In the genomic region with DNA sequence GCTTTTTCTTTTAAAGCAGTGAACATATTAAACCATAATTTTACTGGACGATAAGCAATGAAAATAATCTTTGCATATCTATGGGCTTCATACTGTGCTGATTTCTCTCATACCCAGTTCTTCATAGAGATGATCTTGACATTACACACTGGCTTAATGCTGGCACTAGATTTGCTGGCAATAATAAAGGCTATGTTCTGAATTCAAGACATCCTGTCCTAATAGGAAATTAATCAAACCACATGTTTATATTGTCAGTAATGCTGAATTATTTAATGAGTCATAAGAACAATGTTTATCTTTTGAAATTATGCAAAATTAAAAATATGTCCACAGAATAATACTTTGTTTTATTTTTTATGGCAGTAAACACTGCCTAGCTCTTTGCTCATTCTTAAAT, we compare ENCODE assay signal across 23 cellular contexts.
A peak's percentile ranks its signal among the peaks of the same experiment; 100 is the strongest.
DNase-seq lines count a peak whose midpoint lies in the region; ATAC-seq, FAIRE-seq and TF ChIP-seq lines count a peak whose summit lies in the region.
"Had no signal": no experiment of that assay in that cellular context is flagged by ENCODE, and none has a peak within 500 bp of the region (broad histone marks: within the 10 kb centered on the region; RNA-seq: fewer than 3 reads in every experiment).

No MANE protein-coding gene starts in this region.

- FAIRE-seq in A549 (lab: Jason Lieb, UNC) (no peak), endothelial cell of umbilical vein (lab: Jason Lieb, UNC) (peak; percentile 28)
- FAIRE-seq: GM12892, GM18507, H54, HepG2 had no signal

- no peak overlapping the region for H3K27ac Mint-ChIP-seq in effector memory CD8-positive, alpha-beta T cell
- H3K27ac Mint-ChIP-seq: CD4-positive, alpha-beta T cell; GM23338; HFFc6; IgD-negative memory B cell had no signal

- ATAC-seq in A549 (no peak), PC-3 (peak; percentile 61), gastroesophageal sphincter (peak; percentile 34), upper lobe of right lung (no peak), HG03520 (IDR thresholded peaks at IDR 0.05; ENCODE audit: unreplicated experiment) (no peak)
- ATAC-seq in effector memory CD8-positive, alpha-beta T cell (replicated peaks), result no peak
- ATAC-seq: GM23338, HCT116, HepG2 had no signal

- H3K27ac ChIP-seq in A549 (no peak overlapping the region), PC-3 (ENCODE audit: low read length) (no peak overlapping the region), endothelial cell of umbilical vein (ENCODE audit: insufficient read depth, low read depth, low read length) (no peak overlapping the region), gastroesophageal sphincter (no peak overlapping the region), upper lobe of right lung (no peak overlapping the region)
- H3K27ac ChIP-seq: C4-2B had no signal

- H2AFZ ChIP-seq in PC-3 (ENCODE audit: low read length) (no peak overlapping the region), endothelial cell of umbilical vein (ENCODE audit: low read depth, low read length) (no peak overlapping the region)
- H2AFZ ChIP-seq: GM23338 had no signal

- H3K36me3 Mint-ChIP-seq in effector memory CD8-positive, alpha-beta T cell (ENCODE audit: insufficient read depth), result no peaks in the 10 kb centered on the region
- H3K36me3 Mint-ChIP-seq: IgD-negative memory B cell had no signal

- H3K9me2 ChIP-seq in PC-3 (replicated peaks; ENCODE audit: low read length), result no peaks in the 10 kb centered on the region

- POLR2A ChIA-PET in A549 (lab: Yijun Ruan, JAX), result no interaction called here
- POLR2A ChIA-PET in PC-3 (lab: Charles Lee; ENCODE audit: unreplicated experiment), result no interaction called here
- POLR2A ChIA-PET in endothelial cell of umbilical vein (lab: Charles Lee), result no interaction called here

- peaks cover 4 to 14% of the 10 kb centered on the region in 2 donors for H3K9me3 Mint-ChIP-seq in effector memory CD8-positive, alpha-beta T cell
- H3K9me3 Mint-ChIP-seq: GM23338, HFFc6 had no signal

- 0 out of 3 replicates have a peak, but pooled peaks cover 6% of the 10 kb centered on the region for H3K4me1 ChIP-seq in A549
- peaks cover 28% of the 10 kb centered on the region for H3K4me1 ChIP-seq in PC-3 (ENCODE audit: insufficient read depth, low read length)
- no peaks in the 10 kb centered on the region for H3K4me1 ChIP-seq in endothelial cell of umbilical vein (ENCODE audit: control insufficient read depth, extremely low read depth, insufficient read depth, low read length)
- peaks cover 0 to 41% (median 4%) of the 10 kb centered on the region in 3 donors for H3K4me1 ChIP-seq in gastroesophageal sphincter
- H3K4me1 ChIP-seq in upper lobe of right lung, result no peaks in the 10 kb centered on the region

- dilution Hi-C loops in endothelial cell of umbilical vein (cut with MboI; ENCODE audit: extremely low pct_ligation_motif_present, low sequenced_read_pairs), result no loop called here

- H4K20me1 ChIP-seq in PC-3 (ENCODE audit: low read length), result no peaks in the 10 kb centered on the region
- no peaks in the 10 kb centered on the region for H4K20me1 ChIP-seq in endothelial cell of umbilical vein (replicated peaks; ENCODE audit: control insufficient read depth, extremely low read depth, insufficient read depth, low read length)

- no peak overlapping the region for H3K4me3 ChIP-seq in A549
- no peak overlapping the region for H3K4me3 ChIP-seq in PC-3 (ENCODE audit: low read length)
- no peak overlapping the region for H3K4me3 ChIP-seq in endothelial cell of umbilical vein (replicated peaks in 1 of 3; ENCODE audit: insufficient read depth in 1 of 3, low read depth in 1 of 3, low read length in 3 of 3)
- no peak overlapping the region for H3K4me3 ChIP-seq in gastroesophageal sphincter
- H3K4me3 ChIP-seq in upper lobe of right lung, result no peak overlapping the region
- H3K4me3 ChIP-seq: GM23338 had no signal

- TF ChIP-seq POLR2A in A549 (IDR thresholded peaks at IDR 0.05; ENCODE audit: low read length) (no peak), endothelial cell of umbilical vein (IDR thresholded peaks at IDR 0.05; ENCODE audit: low read depth, low read length) (no peak), gastroesophageal sphincter (IDR thresholded peaks at IDR 0.05) (no peak)

- BruUV-seq in PC-3 (replicated peaks; lab: Mats Ljungman, UMichigan), result no TSS peak
- BruUV-seq in endothelial cell of umbilical vein (replicated peaks; lab: Mats Ljungman, UMichigan), result no TSS peak

- no peak for TF ChIP-seq RAD21 in A549 (conservative IDR thresholded peaks at IDR 0.05 in 1 of 2, IDR thresholded peaks at IDR 0.05 in 1 of 2)

- DNase-seq in A549 (ENCODE audit: low read depth in 1 of 2, low spot score in 1 of 2), result no peak
- DNase-seq in PC-3, result peak; percentile 24
- no peak for DNase-seq in endothelial cell of umbilical vein (ENCODE audit: low read depth, low spot score)
- no peak for DNase-seq in upper lobe of right lung
- no peak for DNase-seq in effector memory CD8-positive, alpha-beta T cell
- no peak for DNase-seq in COLO829 (ENCODE audit: low spot score)
- DNase-seq: 8988T; ACHN; CD4-positive, alpha-beta T cell; DMS153; DMS79; GDM1; HFFc6 had no signal

- no peaks in the 10 kb centered on the region for H3K9me1 ChIP-seq in endothelial cell of umbilical vein (replicated peaks; ENCODE audit: control insufficient read depth, extremely low read depth, insufficient read depth, low read length)

- H3K36me3 ChIP-seq in PC-3 (ENCODE audit: low read depth, low read length), result no peaks in the 10 kb centered on the region
- no peaks in the 10 kb centered on the region for H3K36me3 ChIP-seq in endothelial cell of umbilical vein (ENCODE audit: control insufficient read depth in 2 of 2, extremely low read depth in 1 of 2, insufficient read depth in 2 of 2, low read length in 2 of 2)
- no peaks in the 10 kb centered on the region for H3K36me3 ChIP-seq in gastroesophageal sphincter
- no peaks in the 10 kb centered on the region for H3K36me3 ChIP-seq in upper lobe of right lung

- H3K9ac ChIP-seq in PC-3 (ENCODE audit: low read length) (no peak overlapping the region), endothelial cell of umbilical vein (replicated peaks; ENCODE audit: extremely low read depth, insufficient read depth, low read length) (no peak overlapping the region)

- intact Hi-C loops in PC-3 (cut with micrococcal nuclease), result loop anchor here (10.0 kb wide), 1 partner anchor 225 kb away; no protein-coding TSS in a partner anchor
- intact Hi-C loops in endothelial cell of umbilical vein (cut with micrococcal nuclease), result loop anchor here (1.0 kb wide), 1 partner anchor 286 kb away; no protein-coding TSS in a partner anchor
- intact Hi-C loops in upper lobe of right lung (cut with DNase I), result no loop called here

- 83% methylated on average over 1 of the region's 1 CpG for WGBS in A549 (ENCODE audit: missing lambda C conversion rate)
- 13 to 28% methylated on average over 1 of the region's 1 CpG for WGBS in gastroesophageal sphincter (ENCODE audit: low coverage in 1 of 2), 2 donors

- H3K4me2 ChIP-seq in A549 (no peak overlapping the region), PC-3 (ENCODE audit: low read length) (peak overlapping the region; percentile 22; the same call in 1 of the 2 replicates), endothelial cell of umbilical vein (ENCODE audit: insufficient read depth, low read length) (no peak overlapping the region)
- H3K4me2 ChIP-seq: GM23338 had no signal

- TF ChIP-seq CTCF in A549 (IDR thresholded peaks at IDR 0.05), result no peak
- TF ChIP-seq CTCF in PC-3 (conservative IDR thresholded peaks at IDR 0.05; ENCODE audit: low read depth, low read length), result no peak
- no peak for TF ChIP-seq CTCF in endothelial cell of umbilical vein (IDR thresholded peaks at IDR 0.05; ENCODE audit: extremely low read depth in 1 of 2, insufficient read depth in 1 of 2, low read depth in 1 of 2, low read length in 2 of 2)
- TF ChIP-seq CTCF in gastroesophageal sphincter (IDR thresholded peaks at IDR 0.05), result no peak
- TF ChIP-seq CTCF in upper lobe of right lung (IDR thresholded peaks at IDR 0.05), result no peak

- H3K27me3 ChIP-seq in PC-3 (ENCODE audit: low read length), result no peaks in the 10 kb centered on the region
- H3K27me3 ChIP-seq in endothelial cell of umbilical vein (ENCODE audit: control insufficient read depth in 2 of 2, insufficient read depth in 2 of 2, low read length in 2 of 2), result no peaks in the 10 kb centered on the region
- no peaks in the 10 kb centered on the region for H3K27me3 ChIP-seq in gastroesophageal sphincter
- no peaks in the 10 kb centered on the region for H3K27me3 ChIP-seq in upper lobe of right lung

- no peaks in the 10 kb centered on the region for H3K27me3 Mint-ChIP-seq in effector memory CD8-positive, alpha-beta T cell
- H3K27me3 Mint-ChIP-seq: CD4-positive, alpha-beta T cell; IgD-negative memory B cell had no signal

- H3K4me3 Mint-ChIP-seq in effector memory CD8-positive, alpha-beta T cell, result no peak overlapping the region
- H3K4me3 Mint-ChIP-seq: CD4-positive, alpha-beta T cell; GM23338; HFFc6; IgD-negative memory B cell had no signal

- no peaks in the 10 kb centered on the region for H3K4me1 Mint-ChIP-seq in effector memory CD8-positive, alpha-beta T cell (ENCODE audit: low read depth in 2 of 2)
- H3K4me1 Mint-ChIP-seq: GM23338, IgD-negative memory B cell had no signal

- TF ChIP-seq EP300 in A549 (IDR thresholded peaks at IDR 0.05) (no peak), gastroesophageal sphincter (IDR thresholded peaks at IDR 0.05) (no peak)

- H3K9me3 ChIP-seq in A549, result no peaks in the 10 kb centered on the region
- H3K9me3 ChIP-seq in PC-3 (ENCODE audit: low read length), result no peaks in the 10 kb centered on the region
- no peaks in the 10 kb centered on the region for H3K9me3 ChIP-seq in endothelial cell of umbilical vein (replicated peaks; ENCODE audit: control insufficient read depth, insufficient read depth, low read length)
- H3K9me3 ChIP-seq in gastroesophageal sphincter, result no peaks in the 10 kb centered on the region
- no peaks in the 10 kb centered on the region for H3K9me3 ChIP-seq in upper lobe of right lung

- H3K79me2 ChIP-seq in PC-3 (ENCODE audit: low read length) (no peaks in the 10 kb centered on the region), endothelial cell of umbilical vein (ENCODE audit: control insufficient read depth, insufficient read depth, low read length) (no peaks in the 10 kb centered on the region)

- no peaks in the 10 kb centered on the region for H3F3A ChIP-seq in PC-3 (ENCODE audit: low read length, unreplicated experiment)

- CTCF ChIA-PET in A549 (lab: Yijun Ruan, JAX) (no interaction called here), PC-3 (lab: Charles Lee) (no interaction called here), endothelial cell of umbilical vein (lab: Charles Lee) (no interaction called here)

TF ChIP-seq in A549, 52 proteins besides CTCF, POLR2A, EP300 and RAD21 (continues in another document):
- TF ChIP-seq FOSL2 (IDR thresholded peaks at IDR 0.05) (no peak), FOSL2 (CRISPR knock-in tag; IDR thresholded peaks at IDR 0.05) (0 out of 2 replicates have a peak, but pooled peaks have one; percentile 9)

TF ChIP-seq in endothelial cell of umbilical vein, 7 proteins besides CTCF, POLR2A, EP300 and RAD21:
- peak; percentile 28 for TF ChIP-seq FOS (IDR thresholded peaks at IDR 0.05; ENCODE audit: borderline replicate concordance, insufficient read depth, low read length)
- TF ChIP-seq JUN (IDR thresholded peaks at IDR 0.05; ENCODE audit: borderline replicate concordance, insufficient read depth, insufficient read length, low read depth), result no peak
- no peak for TF ChIP-seq EZH2 (IDR thresholded peaks at IDR 0.05; ENCODE audit: borderline replicate concordance, low read depth, low read length, severe bottlenecking)
- TF ChIP-seq POLR2AphosphoS5 (IDR thresholded peaks at IDR 0.05; ENCODE audit: insufficient read depth, low read depth, low read length), result no peak
TF ChIP-seq in endothelial cell of umbilical vein: peak in this region for 1.

Comparison
In these comparisons a context has a peak if more than half of its experiments do, and no peak if none do; other contexts are left out.
1. ATAC-seq: peak in PC-3 (single experiment) and gastroesophageal sphincter (single experiment); none in A549 (0 of 2), upper lobe of right lung (single experiment), effector memory CD8-positive, alpha-beta T cell (single experiment) and HG03520 (single experiment).